ENCODE assay signal across 8 cellular contexts in the genomic region with DNA sequence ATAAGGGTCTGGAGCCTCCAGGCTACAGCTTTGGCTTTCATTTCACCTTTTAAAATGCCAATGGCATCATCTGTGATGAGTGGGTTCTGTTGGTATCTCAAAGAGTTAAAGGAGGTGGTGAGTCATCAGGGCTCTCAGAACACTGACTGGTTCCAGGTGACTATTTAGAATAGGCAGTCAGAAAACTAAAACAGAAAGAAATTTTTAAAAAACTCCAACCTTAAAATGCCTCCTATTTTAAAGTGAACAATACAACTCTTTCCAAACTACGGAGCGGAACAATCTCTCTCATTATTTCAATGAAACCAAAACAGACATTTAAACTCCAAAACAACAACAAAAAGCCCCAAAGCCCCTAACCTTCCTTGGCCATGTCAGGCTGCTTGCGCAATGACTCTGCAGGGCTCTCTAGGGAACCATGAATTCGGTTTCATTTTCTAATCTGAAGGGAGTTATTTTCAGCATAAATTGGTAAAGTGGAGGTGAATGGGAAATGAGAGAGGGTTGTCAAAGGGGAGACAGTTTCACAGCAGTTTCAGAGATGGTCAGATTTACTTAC.
DNase-seq lines count a peak whose midpoint lies in the region; ATAC-seq, FAIRE-seq and TF ChIP-seq lines count a peak whose summit lies in the region.

No MANE protein-coding gene starts in this region.

- H3K36me3 ChIP-seq in GM23248 (ENCODE audit: low read depth) (no peaks in the 10 kb centered on the region), lung (ENCODE audit: control insufficient read depth in 2 of 2, insufficient read depth in 2 of 2, low read length in 2 of 2) (no peaks in the 10 kb centered on the region), small intestine (ENCODE audit: control insufficient read depth in 2 of 2, insufficient read depth in 2 of 2, low read length in 2 of 2) (no peaks in the 10 kb centered on the region)

- H3K27me3 ChIP-seq in GM23248 (replicated peaks; ENCODE audit: insufficient read depth) (no peaks in the 10 kb centered on the region), lung (ENCODE audit: control insufficient read depth, insufficient read depth) (no peaks in the 10 kb centered on the region), small intestine (ENCODE audit: control insufficient read depth in 2 of 2, insufficient read depth in 2 of 2, low read length in 2 of 2) (peaks cover 0 to 2% of the 10 kb centered on the region in 2 donors)

- H3K79me2 ChIP-seq in GM23248 (ENCODE audit: insufficient read depth), result no peaks in the 10 kb centered on the region

- H3K36me3 Mint-ChIP-seq in activated T-helper 1 cell treated with anti-CD3 and anti-CD28 coated beads, Interleukin-12 subunit alpha, Interleukin-12 subunit beta, Interleukin-2, Interleukin-4 antibody, amounts not matched to agents 30 ng/mL and 10 ng/mL and 1 ng/mL, durations not matched to agents 14 hours and 24 hours and 36 hours (ENCODE audit: low read depth), result no peaks in the 10 kb centered on the region

- no peak overlapping the region for H3K9ac ChIP-seq in GM23248

- H3K4me3 Mint-ChIP-seq in activated T-helper 1 cell treated with anti-CD3 and anti-CD28 coated beads, Interleukin-12 subunit alpha, Interleukin-12 subunit beta, Interleukin-2, Interleukin-4 antibody, amounts not matched to agents 30 ng/mL and 10 ng/mL and 1 ng/mL, durations not matched to agents 14 hours and 24 hours and 36 hours, result no peak overlapping the region

- H4K20me1 ChIP-seq in GM23248 (ENCODE audit: insufficient read depth), result no peaks in the 10 kb centered on the region

- no peak overlapping the region for H3K27ac ChIP-seq in GM23248
- H3K27ac ChIP-seq in lung (ENCODE audit: low read depth in 1 of 2, low read length in 1 of 2), result no peak overlapping the region
- H3K27ac ChIP-seq in small intestine (ENCODE audit: low read depth in 1 of 2, low read length in 1 of 2), result peak overlapping the region in 1 of 2 donors; percentile 75

- in situ Hi-C loops in GM23248 (cut with MboI), result no loop called here

- H3K4me1 ChIP-seq in GM23248 (ENCODE audit: insufficient read depth) (peaks cover 8% of the 10 kb centered on the region), lung (ENCODE audit: control insufficient read depth in 2 of 2, insufficient read depth in 2 of 2, low read length in 2 of 2) (no peaks in the 10 kb centered on the region), small intestine (ENCODE audit: control insufficient read depth in 2 of 2, insufficient read depth in 1 of 2, low read depth in 1 of 2, low read length in 1 of 2) (no peaks in the 10 kb centered on the region)

- H3K27me3 Mint-ChIP-seq in activated T-helper 1 cell treated with anti-CD3 and anti-CD28 coated beads, Interleukin-12 subunit alpha, Interleukin-12 subunit beta, Interleukin-2, Interleukin-4 antibody, amounts not matched to agents 30 ng/mL and 10 ng/mL and 1 ng/mL, durations not matched to agents 14 hours and 24 hours and 36 hours (ENCODE audit: insufficient read depth), result peaks cover 6% of the 10 kb centered on the region

- peak overlapping the region; percentile 63 for H2AFZ ChIP-seq in GM23248

- H3K9me2 ChIP-seq in GM23248 (ENCODE audit: insufficient read depth), result no peaks in the 10 kb centered on the region

- no peaks in the 10 kb centered on the region for H3K9me3 ChIP-seq in GM23248 (ENCODE audit: low read depth)
- no peaks in the 10 kb centered on the region for H3K9me3 ChIP-seq in lung (ENCODE audit: control insufficient read depth in 2 of 2, insufficient read depth in 1 of 2, low read length in 1 of 2)
- H3K9me3 ChIP-seq in small intestine (ENCODE audit: control insufficient read depth, low read depth), result no peaks in the 10 kb centered on the region

- intact Hi-C loops in activated T-helper 1 cell treated with anti-CD3 and anti-CD28 coated beads, Interleukin-12 subunit alpha, Interleukin-12 subunit beta, Interleukin-2, Interleukin-4 antibody, amounts not matched to agents 30 ng/mL and 10 ng/mL and 1 ng/mL, durations not matched to agents 14 hours and 24 hours and 36 hours (cut with micrococcal nuclease), result no loop called here

- WGBS in GM23248 (ENCODE audit: low coverage in 1 of 2, low lambda C conversion rate in 2 of 2, missing lambda C conversion rate in 2 of 2), 2 experiments, result 11 to 15% methylated on average over 4 of the region's 4 CpGs
- 51 to 76% methylated on average over 4 of the region's 4 CpGs for WGBS in lung, 2 donors
- 47 to 53% (median 51%) methylated on average over 4 of the region's 4 CpGs for WGBS in small intestine, 3 donors

- no peaks in the 10 kb centered on the region for H3F3A ChIP-seq in GM23248 (ENCODE audit: insufficient read depth)

- peaks cover 8% of the 10 kb centered on the region for H3K4me1 Mint-ChIP-seq in activated T-helper 1 cell treated with anti-CD3 and anti-CD28 coated beads, Interleukin-12 subunit alpha, Interleukin-12 subunit beta, Interleukin-2, Interleukin-4 antibody, amounts not matched to agents 30 ng/mL and 10 ng/mL and 1 ng/mL, durations not matched to agents 14 hours and 24 hours and 36 hours (ENCODE audit: low read depth)

- peak; percentile 95 for ATAC-seq in GM18861 (IDR thresholded peaks at IDR 0.05; ENCODE audit: unreplicated experiment)
- ATAC-seq in lung (ENCODE audit: insufficient read depth, low FRiP score), result peak; percentile 34

- peak; percentile 84 for DNase-seq in GM23248
- peak; percentile 19 for DNase-seq in MV-4-11 (lab: John Stamatoyannopoulos, UW)
- DNase-seq in lung (ENCODE audit: low spot score), result no peak
- DNase-seq in activated T-helper 1 cell treated with anti-CD3 and anti-CD28 coated beads, Interleukin-12 subunit alpha, Interleukin-12 subunit beta, Interleukin-2, Interleukin-4 antibody, amounts not matched to agents 30 ng/mL and 10 ng/mL and 1 ng/mL, durations not matched to agents 14 hours and 24 hours and 36 hours (ENCODE audit: low spot score), result no peak
- no peak for DNase-seq in SW 1271 (lab: John Stamatoyannopoulos, UW)
- DNase-seq in small intestine, result no peak
- DNase-seq in NCI-H69 (lab: John Stamatoyannopoulos, UW), result no peak

- H3K4me3 ChIP-seq in GM23248, result peak overlapping the region; percentile 54
- no peak overlapping the region for H3K4me3 ChIP-seq in lung
- H3K4me3 ChIP-seq in small intestine (ENCODE audit: low read depth in 1 of 2, low read length in 2 of 2), result no peak overlapping the region

- peak overlapping the region; percentile 76 for H3K4me2 ChIP-seq in GM23248 (ENCODE audit: unreplicated experiment)

- no peak for TF ChIP-seq CTCF in lung (IDR thresholded peaks at IDR 0.05; ENCODE audit: control extremely low read depth, extremely low read depth)

- H3K9me3 Mint-ChIP-seq in activated T-helper 1 cell treated with anti-CD3 and anti-CD28 coated beads, Interleukin-12 subunit alpha, Interleukin-12 subunit beta, Interleukin-2, Interleukin-4 antibody, amounts not matched to agents 30 ng/mL and 10 ng/mL and 1 ng/mL, durations not matched to agents 14 hours and 24 hours and 36 hours, result no peaks in the 10 kb centered on the region

- no peak for FAIRE-seq in small intestine (lab: Jason Lieb, UNC)

- no peak overlapping the region for H3K27ac Mint-ChIP-seq in activated T-helper 1 cell treated with anti-CD3 and anti-CD28 coated beads, Interleukin-12 subunit alpha, Interleukin-12 subunit beta, Interleukin-2, Interleukin-4 antibody, amounts not matched to agents 30 ng/mL and 10 ng/mL and 1 ng/mL, durations not matched to agents 14 hours and 24 hours and 36 hours

Comparison
In these comparisons a context has a peak if more than half of its experiments do, and no peak if none do; other contexts are left out.
1. DNase-seq: peak in GM23248 (single experiment) and MV-4-11 (single experiment); none in lung (single experiment), activated T-helper 1 cell treated with anti-CD3 and anti-CD28 coated beads, Interleukin-12 subunit alpha, Interleukin-12 subunit beta, Interleukin-2, Interleukin-4 antibody, amounts not matched to agents 30 ng/mL and 10 ng/mL and 1 ng/mL, durations not matched to agents 14 hours and 24 hours and 36 hours (single experiment), SW 1271 (0 of 2), small intestine (single experiment) and NCI-H69 (single experiment).